In genomic region chr10:106044511-106044910, GRCh38 we compare ENCODE assay signal across 19 cellular contexts.
"Had no signal": no experiment of that assay in that cellular context is flagged by ENCODE, and none has a peak within 500 bp of the region (broad histone marks: within the 10 kb centered on the region; RNA-seq: fewer than 3 reads in every experiment).

No MANE protein-coding gene starts in this region.

- H3K36me3 ChIP-seq: esophagus squamous epithelium, heart right ventricle, neutrophil, pancreas, right lobe of liver, upper lobe of left lung had no signal

- H3K9me3 ChIP-seq: esophagus squamous epithelium, heart right ventricle, neutrophil, pancreas, right lobe of liver, testis, upper lobe of left lung had no signal

- H3K27ac ChIP-seq: esophagus squamous epithelium, heart right ventricle, neutrophil, pancreas, right lobe of liver, testis, upper lobe of left lung had no signal

- H3K36me3 Mint-ChIP-seq: activated naive CD4-positive, alpha-beta T cell treated with anti-CD3 and anti-CD28 coated beads, Interleukin-2, amount 50 U/mL, for 72 hours; stimulated activated memory B cell treated with anti-CD40 and anti-IgM and Interleukin-4, amounts not matched to agents 10 μg/mL and 1 μg/mL and 100 μg/mL, for 72 hours had no signal

- H3K4me3 Mint-ChIP-seq: immature natural killer cell; naive thymus-derived CD8-positive, alpha-beta T cell; stimulated activated memory B cell treated with anti-CD40 and anti-IgM and Interleukin-4, amounts not matched to agents 10 μg/mL and 1 μg/mL and 100 μg/mL, for 72 hours; T-helper 1 cell treated with Interleukin-12 subunit alpha and Interleukin-12 subunit beta and Interleukin-4 antibody, amounts not matched to agents 30 μg/mL and 1 μg/mL, for 36 hours had no signal

- H3K9me3 Mint-ChIP-seq: activated naive CD4-positive, alpha-beta T cell treated with anti-CD3 and anti-CD28 coated beads, Interleukin-2, amount 50 U/mL, for 72 hours had no signal

- H3K27me3 Mint-ChIP-seq: stimulated activated memory B cell treated with anti-CD40 and anti-IgM and Interleukin-4, amounts not matched to agents 10 μg/mL and 1 μg/mL and 100 μg/mL, for 72 hours had no signal

- H3K27me3 ChIP-seq: esophagus squamous epithelium, heart right ventricle, neutrophil, right lobe of liver, testis, upper lobe of left lung had no signal

- H3K4me1 ChIP-seq: esophagus squamous epithelium, heart right ventricle, pancreas, right lobe of liver, testis, upper lobe of left lung had no signal

- H3K27ac Mint-ChIP-seq: activated naive CD4-positive, alpha-beta T cell treated with anti-CD3 and anti-CD28 coated beads, Interleukin-2, amount 50 U/mL, for 72 hours; immature natural killer cell; naive thymus-derived CD8-positive, alpha-beta T cell; stimulated activated memory B cell treated with anti-CD40 and anti-IgM and Interleukin-4, amounts not matched to agents 10 μg/mL and 1 μg/mL and 100 μg/mL, for 72 hours; T-helper 1 cell treated with Interleukin-12 subunit alpha and Interleukin-12 subunit beta and Interleukin-4 antibody, amounts not matched to agents 30 μg/mL and 1 μg/mL, for 36 hours had no signal

- ATAC-seq: activated naive CD4-positive, alpha-beta T cell treated with anti-CD3 and anti-CD28 coated beads, Interleukin-2, amount 50 U/mL, for 72 hours; heart right ventricle; naive thymus-derived CD8-positive, alpha-beta T cell; stimulated activated memory B cell treated with anti-CD40 and anti-IgM and Interleukin-4, amounts not matched to agents 10 μg/mL and 1 μg/mL and 100 μg/mL, for 72 hours had no signal

- H3K4me3 ChIP-seq: esophagus squamous epithelium, heart right ventricle, pancreas, right lobe of liver, testis, upper lobe of left lung had no signal

- DNase-seq: activated CD4-positive, alpha-beta T cell treated with anti-CD3 and anti-CD28 coated beads, Interleukin-2, amount 50 U/mL, for 4 hours; activated CD4-positive, CD25-positive, alpha-beta regulatory T cell treated with anti-CD3 and anti-CD28 coated beads, Interleukin-2, amount 50 U/mL, for 72 hours; activated gamma-delta T cell; dermis blood vessel endothelial cell; effector memory CD4-positive, alpha-beta T cell; esophagus squamous epithelium; heart right ventricle; immature natural killer cell; kidney glomerular epithelial cell; naive thymus-derived CD8-positive, alpha-beta T cell; pancreas; right lobe of liver; stimulated activated CD4-positive, alpha-beta T cell treated with anti-CD3 and anti-CD28 coated beads, Interleukin-4, amount 100 ng/mL, for 4 hours; testis; upper lobe of left lung had no signal

- H3K4me1 Mint-ChIP-seq: immature natural killer cell; naive thymus-derived CD8-positive, alpha-beta T cell; stimulated activated memory B cell treated with anti-CD40 and anti-IgM and Interleukin-4, amounts not matched to agents 10 μg/mL and 1 μg/mL and 100 μg/mL, for 72 hours had no signal
